1 cellular context compared by ENCODE assay signal in the genomic region with DNA sequence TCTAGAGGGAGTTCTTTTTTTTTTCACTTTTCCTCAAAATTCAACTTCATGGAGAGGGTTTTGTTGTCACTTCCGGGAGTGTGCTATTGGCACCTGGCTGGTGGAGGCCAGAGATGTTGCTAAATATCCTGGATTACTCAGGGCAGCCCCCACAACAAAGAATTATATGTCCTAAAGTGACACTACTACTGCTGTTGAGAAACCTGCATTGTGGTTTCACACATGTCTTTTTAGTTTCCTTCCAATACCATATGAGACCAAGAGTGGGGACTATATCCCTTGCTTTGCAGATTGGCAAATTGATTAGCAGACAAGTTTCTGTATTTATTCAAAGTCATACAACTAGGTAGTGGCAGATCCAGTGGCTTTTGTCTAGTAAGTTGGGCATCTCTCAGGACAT.
A peak's percentile ranks its signal among the peaks of the same experiment; 100 is the strongest.
TF ChIP-seq lines count a peak whose summit lies in the region.

No MANE protein-coding gene starts in this region.

TF ChIP-seq in GM12878, 131 proteins besides CTCF, POLR2A, EP300 and RAD21 (continued from another document and continues in another):
- TF ChIP-seq, protein P1, sequence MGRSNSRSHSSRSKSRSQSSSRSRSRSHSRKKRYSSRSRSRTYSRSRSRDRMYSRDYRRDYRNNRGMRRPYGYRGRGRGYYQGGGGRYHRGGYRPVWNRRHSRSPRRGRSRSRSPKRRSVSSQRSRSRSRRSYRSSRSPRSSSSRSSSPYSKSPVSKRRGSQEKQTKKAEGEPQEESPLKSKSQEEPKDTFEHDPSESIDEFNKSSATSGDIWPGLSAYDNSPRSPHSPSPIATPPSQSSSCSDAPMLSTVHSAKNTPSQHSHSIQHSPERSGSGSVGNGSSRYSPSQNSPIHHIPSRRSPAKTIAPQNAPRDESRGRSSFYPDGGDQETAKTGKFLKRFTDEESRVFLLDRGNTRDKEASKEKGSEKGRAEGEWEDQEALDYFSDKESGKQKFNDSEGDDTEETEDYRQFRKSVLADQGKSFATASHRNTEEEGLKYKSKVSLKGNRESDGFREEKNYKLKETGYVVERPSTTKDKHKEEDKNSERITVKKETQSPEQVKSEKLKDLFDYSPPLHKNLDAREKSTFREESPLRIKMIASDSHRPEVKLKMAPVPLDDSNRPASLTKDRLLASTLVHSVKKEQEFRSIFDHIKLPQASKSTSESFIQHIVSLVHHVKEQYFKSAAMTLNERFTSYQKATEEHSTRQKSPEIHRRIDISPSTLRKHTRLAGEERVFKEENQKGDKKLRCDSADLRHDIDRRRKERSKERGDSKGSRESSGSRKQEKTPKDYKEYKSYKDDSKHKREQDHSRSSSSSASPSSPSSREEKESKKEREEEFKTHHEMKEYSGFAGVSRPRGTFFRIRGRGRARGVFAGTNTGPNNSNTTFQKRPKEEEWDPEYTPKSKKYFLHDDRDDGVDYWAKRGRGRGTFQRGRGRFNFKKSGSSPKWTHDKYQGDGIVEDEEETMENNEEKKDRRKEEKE (IDR thresholded peaks at IDR 0.05), result no peak
- TF ChIP-seq MEF2B (IDR thresholded peaks at IDR 0.05; ENCODE audit: partially characterized antibody, poor library complexity, severe bottlenecking), result peak; percentile 62
- no peak for TF ChIP-seq RBBP5 (conservative IDR thresholded peaks at IDR 0.05)
- TF ChIP-seq JUND (IDR thresholded peaks at IDR 0.05; ENCODE audit: low read depth, low read length), result no peak
- TF ChIP-seq, protein P2, sequence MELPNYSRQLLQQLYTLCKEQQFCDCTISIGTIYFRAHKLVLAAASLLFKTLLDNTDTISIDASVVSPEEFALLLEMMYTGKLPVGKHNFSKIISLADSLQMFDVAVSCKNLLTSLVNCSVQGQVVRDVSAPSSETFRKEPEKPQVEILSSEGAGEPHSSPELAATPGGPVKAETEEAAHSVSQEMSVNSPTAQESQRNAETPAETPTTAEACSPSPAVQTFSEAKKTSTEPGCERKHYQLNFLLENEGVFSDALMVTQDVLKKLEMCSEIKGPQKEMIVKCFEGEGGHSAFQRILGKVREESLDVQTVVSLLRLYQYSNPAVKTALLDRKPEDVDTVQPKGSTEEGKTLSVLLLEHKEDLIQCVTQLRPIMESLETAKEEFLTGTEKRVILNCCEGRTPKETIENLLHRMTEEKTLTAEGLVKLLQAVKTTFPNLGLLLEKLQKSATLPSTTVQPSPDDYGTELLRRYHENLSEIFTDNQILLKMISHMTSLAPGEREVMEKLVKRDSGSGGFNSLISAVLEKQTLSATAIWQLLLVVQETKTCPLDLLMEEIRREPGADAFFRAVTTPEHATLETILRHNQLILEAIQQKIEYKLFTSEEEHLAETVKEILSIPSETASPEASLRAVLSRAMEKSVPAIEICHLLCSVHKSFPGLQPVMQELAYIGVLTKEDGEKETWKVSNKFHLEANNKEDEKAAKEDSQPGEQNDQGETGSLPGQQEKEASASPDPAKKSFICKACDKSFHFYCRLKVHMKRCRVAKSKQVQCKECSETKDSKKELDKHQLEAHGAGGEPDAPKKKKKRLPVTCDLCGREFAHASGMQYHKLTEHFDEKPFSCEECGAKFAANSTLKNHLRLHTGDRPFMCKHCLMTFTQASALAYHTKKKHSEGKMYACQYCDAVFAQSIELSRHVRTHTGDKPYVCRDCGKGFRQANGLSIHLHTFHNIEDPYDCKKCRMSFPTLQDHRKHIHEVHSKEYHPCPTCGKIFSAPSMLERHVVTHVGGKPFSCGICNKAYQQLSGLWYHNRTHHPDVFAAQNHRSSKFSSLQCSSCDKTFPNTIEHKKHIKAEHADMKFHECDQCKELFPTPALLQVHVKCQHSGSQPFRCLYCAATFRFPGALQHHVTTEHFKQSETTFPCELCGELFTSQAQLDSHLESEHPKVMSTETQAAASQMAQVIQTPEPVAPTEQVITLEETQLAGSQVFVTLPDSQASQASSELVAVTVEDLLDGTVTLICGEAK (IDR thresholded peaks at IDR 0.05; ENCODE audit: borderline replicate concordance), result no peak
- TF ChIP-seq YY1 (IDR thresholded peaks at IDR 0.05; ENCODE audit: low read depth, low read length), result no peak
- TF ChIP-seq ZNF622 (IDR thresholded peaks at IDR 0.05), result no peak
- TF ChIP-seq RCOR1 (conservative IDR thresholded peaks at IDR 0.05; ENCODE audit: low read depth, low read length), result no peak
- TF ChIP-seq LARP7 (IDR thresholded peaks at IDR 0.05), result no peak
- no peak for TF ChIP-seq KDM1A (IDR thresholded peaks at IDR 0.05; ENCODE audit: borderline replicate concordance)
- TF ChIP-seq, protein P3, sequence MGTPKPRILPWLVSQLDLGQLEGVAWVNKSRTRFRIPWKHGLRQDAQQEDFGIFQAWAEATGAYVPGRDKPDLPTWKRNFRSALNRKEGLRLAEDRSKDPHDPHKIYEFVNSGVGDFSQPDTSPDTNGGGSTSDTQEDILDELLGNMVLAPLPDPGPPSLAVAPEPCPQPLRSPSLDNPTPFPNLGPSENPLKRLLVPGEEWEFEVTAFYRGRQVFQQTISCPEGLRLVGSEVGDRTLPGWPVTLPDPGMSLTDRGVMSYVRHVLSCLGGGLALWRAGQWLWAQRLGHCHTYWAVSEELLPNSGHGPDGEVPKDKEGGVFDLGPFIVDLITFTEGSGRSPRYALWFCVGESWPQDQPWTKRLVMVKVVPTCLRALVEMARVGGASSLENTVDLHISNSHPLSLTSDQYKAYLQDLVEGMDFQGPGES (IDR thresholded peaks at IDR 0.05), result no peak
- TF ChIP-seq, protein P4, sequence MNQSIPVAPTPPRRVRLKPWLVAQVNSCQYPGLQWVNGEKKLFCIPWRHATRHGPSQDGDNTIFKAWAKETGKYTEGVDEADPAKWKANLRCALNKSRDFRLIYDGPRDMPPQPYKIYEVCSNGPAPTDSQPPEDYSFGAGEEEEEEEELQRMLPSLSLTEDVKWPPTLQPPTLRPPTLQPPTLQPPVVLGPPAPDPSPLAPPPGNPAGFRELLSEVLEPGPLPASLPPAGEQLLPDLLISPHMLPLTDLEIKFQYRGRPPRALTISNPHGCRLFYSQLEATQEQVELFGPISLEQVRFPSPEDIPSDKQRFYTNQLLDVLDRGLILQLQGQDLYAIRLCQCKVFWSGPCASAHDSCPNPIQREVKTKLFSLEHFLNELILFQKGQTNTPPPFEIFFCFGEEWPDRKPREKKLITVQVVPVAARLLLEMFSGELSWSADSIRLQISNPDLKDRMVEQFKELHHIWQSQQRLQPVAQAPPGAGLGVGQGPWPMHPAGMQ (IDR thresholded peaks at IDR 0.05; ENCODE audit: borderline replicate concordance), result no peak
- no peak for TF ChIP-seq GABPA (IDR thresholded peaks at IDR 0.05; ENCODE audit: low read depth)
- TF ChIP-seq IKZF1 (conservative IDR thresholded peaks at IDR 0.05), result peak; percentile 60
- TF ChIP-seq, protein P5, sequence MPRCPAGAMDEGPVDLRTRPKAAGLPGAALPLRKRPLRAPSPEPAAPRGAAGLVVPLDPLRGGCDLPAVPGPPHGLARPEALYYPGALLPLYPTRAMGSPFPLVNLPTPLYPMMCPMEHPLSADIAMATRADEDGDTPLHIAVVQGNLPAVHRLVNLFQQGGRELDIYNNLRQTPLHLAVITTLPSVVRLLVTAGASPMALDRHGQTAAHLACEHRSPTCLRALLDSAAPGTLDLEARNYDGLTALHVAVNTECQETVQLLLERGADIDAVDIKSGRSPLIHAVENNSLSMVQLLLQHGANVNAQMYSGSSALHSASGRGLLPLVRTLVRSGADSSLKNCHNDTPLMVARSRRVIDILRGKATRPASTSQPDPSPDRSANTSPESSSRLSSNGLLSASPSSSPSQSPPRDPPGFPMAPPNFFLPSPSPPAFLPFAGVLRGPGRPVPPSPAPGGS (IDR thresholded peaks at IDR 0.05; ENCODE audit: borderline replicate concordance, insufficient read depth, low read depth, low read length, poor library complexity, severe bottlenecking), result no peak
- TF ChIP-seq BHLHE40 (IDR thresholded peaks at IDR 0.05; ENCODE audit: borderline replicate concordance in 1 of 2, low read depth in 2 of 2, low read length in 1 of 2), result 0 out of 4 replicates have a peak, but pooled peaks have one; percentile 19 to 24
- TF ChIP-seq ZNF274 (IDR thresholded peaks at IDR 0.05; ENCODE audit: insufficient read depth, insufficient read length), result no peak
- no peak for TF ChIP-seq NR2F1 (conservative IDR thresholded peaks at IDR 0.05)
- TF ChIP-seq, protein P6, sequence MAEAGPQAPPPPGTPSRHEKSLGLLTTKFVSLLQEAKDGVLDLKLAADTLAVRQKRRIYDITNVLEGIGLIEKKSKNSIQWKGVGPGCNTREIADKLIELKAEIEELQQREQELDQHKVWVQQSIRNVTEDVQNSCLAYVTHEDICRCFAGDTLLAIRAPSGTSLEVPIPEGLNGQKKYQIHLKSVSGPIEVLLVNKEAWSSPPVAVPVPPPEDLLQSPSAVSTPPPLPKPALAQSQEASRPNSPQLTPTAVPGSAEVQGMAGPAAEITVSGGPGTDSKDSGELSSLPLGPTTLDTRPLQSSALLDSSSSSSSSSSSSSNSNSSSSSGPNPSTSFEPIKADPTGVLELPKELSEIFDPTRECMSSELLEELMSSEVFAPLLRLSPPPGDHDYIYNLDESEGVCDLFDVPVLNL (IDR thresholded peaks at IDR 0.05; ENCODE audit: low read depth, low read length), result no peak
- TF ChIP-seq CHD1 (IDR thresholded peaks at IDR 0.05; ENCODE audit: low read depth, low read length), result no peak
- no peak for TF ChIP-seq ZNF24 (IDR thresholded peaks at IDR 0.05)
- TF ChIP-seq ZSCAN29 (IDR thresholded peaks at IDR 0.05), result no peak
- no peak for TF ChIP-seq MXI1 (IDR thresholded peaks at IDR 0.05; ENCODE audit: low read depth, low read length)
- no peak for TF ChIP-seq POLR2AphosphoS5 (IDR thresholded peaks at IDR 0.05; ENCODE audit: low read length)
- TF ChIP-seq, protein P7, sequence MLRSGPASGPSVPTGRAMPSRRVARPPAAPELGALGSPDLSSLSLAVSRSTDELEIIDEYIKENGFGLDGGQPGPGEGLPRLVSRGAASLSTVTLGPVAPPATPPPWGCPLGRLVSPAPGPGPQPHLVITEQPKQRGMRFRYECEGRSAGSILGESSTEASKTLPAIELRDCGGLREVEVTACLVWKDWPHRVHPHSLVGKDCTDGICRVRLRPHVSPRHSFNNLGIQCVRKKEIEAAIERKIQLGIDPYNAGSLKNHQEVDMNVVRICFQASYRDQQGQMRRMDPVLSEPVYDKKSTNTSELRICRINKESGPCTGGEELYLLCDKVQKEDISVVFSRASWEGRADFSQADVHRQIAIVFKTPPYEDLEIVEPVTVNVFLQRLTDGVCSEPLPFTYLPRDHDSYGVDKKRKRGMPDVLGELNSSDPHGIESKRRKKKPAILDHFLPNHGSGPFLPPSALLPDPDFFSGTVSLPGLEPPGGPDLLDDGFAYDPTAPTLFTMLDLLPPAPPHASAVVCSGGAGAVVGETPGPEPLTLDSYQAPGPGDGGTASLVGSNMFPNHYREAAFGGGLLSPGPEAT (IDR thresholded peaks at IDR 0.05; ENCODE audit: low read depth), result peak; percentile 38; the same call in 1 of the 2 replicates
- no peak for TF ChIP-seq CREB1 (IDR thresholded peaks at IDR 0.05; ENCODE audit: low read depth)
- TF ChIP-seq RUNX3 (IDR thresholded peaks at IDR 0.05; ENCODE audit: low read length), result peak; percentile 61
- peak; percentile 55 for TF ChIP-seq MTA2 (IDR thresholded peaks at IDR 0.05; ENCODE audit: low read depth)
- TF ChIP-seq ATF7 (IDR thresholded peaks at IDR 0.05; ENCODE audit: low read depth), result no peak
- no peak for TF ChIP-seq SMARCA5 (IDR thresholded peaks at IDR 0.05)
- TF ChIP-seq, protein P8, sequence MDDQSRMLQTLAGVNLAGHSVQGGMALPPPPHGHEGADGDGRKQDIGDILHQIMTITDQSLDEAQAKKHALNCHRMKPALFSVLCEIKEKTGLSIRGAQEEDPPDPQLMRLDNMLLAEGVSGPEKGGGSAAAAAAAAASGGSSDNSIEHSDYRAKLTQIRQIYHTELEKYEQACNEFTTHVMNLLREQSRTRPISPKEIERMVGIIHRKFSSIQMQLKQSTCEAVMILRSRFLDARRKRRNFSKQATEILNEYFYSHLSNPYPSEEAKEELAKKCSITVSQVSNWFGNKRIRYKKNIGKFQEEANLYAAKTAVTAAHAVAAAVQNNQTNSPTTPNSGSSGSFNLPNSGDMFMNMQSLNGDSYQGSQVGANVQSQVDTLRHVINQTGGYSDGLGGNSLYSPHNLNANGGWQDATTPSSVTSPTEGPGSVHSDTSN (IDR thresholded peaks at IDR 0.05; ENCODE audit: insufficient replicate concordance, low read depth, low read length), result no peak
- TF ChIP-seq, protein P9, sequence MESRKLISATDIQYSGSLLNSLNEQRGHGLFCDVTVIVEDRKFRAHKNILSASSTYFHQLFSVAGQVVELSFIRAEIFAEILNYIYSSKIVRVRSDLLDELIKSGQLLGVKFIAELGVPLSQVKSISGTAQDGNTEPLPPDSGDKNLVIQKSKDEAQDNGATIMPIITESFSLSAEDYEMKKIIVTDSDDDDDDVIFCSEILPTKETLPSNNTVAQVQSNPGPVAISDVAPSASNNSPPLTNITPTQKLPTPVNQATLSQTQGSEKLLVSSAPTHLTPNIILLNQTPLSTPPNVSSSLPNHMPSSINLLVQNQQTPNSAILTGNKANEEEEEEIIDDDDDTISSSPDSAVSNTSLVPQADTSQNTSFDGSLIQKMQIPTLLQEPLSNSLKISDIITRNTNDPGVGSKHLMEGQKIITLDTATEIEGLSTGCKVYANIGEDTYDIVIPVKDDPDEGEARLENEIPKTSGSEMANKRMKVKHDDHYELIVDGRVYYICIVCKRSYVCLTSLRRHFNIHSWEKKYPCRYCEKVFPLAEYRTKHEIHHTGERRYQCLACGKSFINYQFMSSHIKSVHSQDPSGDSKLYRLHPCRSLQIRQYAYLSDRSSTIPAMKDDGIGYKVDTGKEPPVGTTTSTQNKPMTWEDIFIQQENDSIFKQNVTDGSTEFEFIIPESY (IDR thresholded peaks at IDR 0.05), result no peak
- no peak for TF ChIP-seq EZH2 (IDR thresholded peaks at IDR 0.05; ENCODE audit: borderline replicate concordance, control insufficient read depth, low read depth, low read length)
